Comparison of ENCODE assay signal across 13 cellular contexts in genomic region chr2:227627769-227628168, GRCh38. TPM values are rescaled to one million over a fixed set of nuclear protein-coding genes. Genes with fewer than 3 reads are reported as not detected.
DNase-seq lines count a peak whose midpoint lies in the region; ATAC-seq and TF ChIP-seq lines count a peak whose summit lies in the region.
"Had no signal": no experiment of that assay in that cellular context is flagged by ENCODE, and none has a peak within 500 bp of the region (broad histone marks: within the 10 kb centered on the region; RNA-seq: fewer than 3 reads in every experiment).

No MANE protein-coding gene starts in this region.

- no peaks in the 10 kb centered on the region for H3K4me1 Mint-ChIP-seq in progenitor cell of endocrine pancreas (ENCODE audit: low read depth)

- no peaks in the 10 kb centered on the region for H3K36me3 Mint-ChIP-seq in progenitor cell of endocrine pancreas (ENCODE audit: insufficient read depth)

- ATAC-seq in GM18505 (IDR thresholded peaks at IDR 0.05; ENCODE audit: unreplicated experiment), result peak; percentile 87
- ATAC-seq in GM19351 (IDR thresholded peaks at IDR 0.05; ENCODE audit: unreplicated experiment), result peak; percentile 99
- peak; percentile 90 for ATAC-seq in HG02759 (IDR thresholded peaks at IDR 0.05; ENCODE audit: unreplicated experiment)
- peak; percentile 91 for ATAC-seq in HG03460 (IDR thresholded peaks at IDR 0.05; ENCODE audit: unreplicated experiment)

- no peak for TF ChIP-seq POLR2A in GM18505 (IDR thresholded peaks at IDR 0.05; ENCODE audit: borderline replicate concordance, extremely low read depth, insufficient read depth, insufficient read length)

- DNase-seq in kidney glomerular epithelial cell (lab: John Stamatoyannopoulos, UW) (no peak), NCI-H1694 treated with DMSO at 0.1 percent for 48 hours (lab: John Stamatoyannopoulos, UW) (no peak), progenitor cell of endocrine pancreas (ENCODE audit: low spot score, unreplicated experiment) (no peak), NCI-H1694 (lab: John Stamatoyannopoulos, UW) (no peak)
- DNase-seq: CD4-positive, alpha-beta T cell; central memory CD4-positive, alpha-beta T cell; NCI-H1436 treated with DMSO at 0.1 percent for 48 hours; transverse colon had no signal

- TF ChIP-seq CTCF in progenitor cell of endocrine pancreas (IDR thresholded peaks at IDR 0.05; ENCODE audit: unreplicated experiment), result no peak

- H3K4me3 Mint-ChIP-seq in progenitor cell of endocrine pancreas (ENCODE audit: low read depth), result no peak overlapping the region
- H3K4me3 Mint-ChIP-seq: CD4-positive, alpha-beta T cell had no signal

- no peaks in the 10 kb centered on the region for H3K9me3 Mint-ChIP-seq in progenitor cell of endocrine pancreas (ENCODE audit: low read depth)
- H3K9me3 Mint-ChIP-seq: CD4-positive, alpha-beta T cell had no signal

- no peak overlapping the region for H3K27ac Mint-ChIP-seq in progenitor cell of endocrine pancreas
- H3K27ac Mint-ChIP-seq: CD4-positive, alpha-beta T cell had no signal

- H3K27me3 Mint-ChIP-seq in progenitor cell of endocrine pancreas, result no peaks in the 10 kb centered on the region

RNA-seq across cellular contexts. Expression of gene SCYGR4, which starts 10.5 kb away (rescaled TPM):
- not detected in 2 replicates for total RNA-seq in progenitor cell of endocrine pancreas
- total RNA-seq: CD4-positive, alpha-beta T cell; osteoblast; transverse colon had no signal

RNA-seq across cellular contexts. Expression of gene SCYGR3, which starts 13.1 kb away (rescaled TPM):
- not detected in 2 replicates for total RNA-seq in progenitor cell of endocrine pancreas
- total RNA-seq: CD4-positive, alpha-beta T cell; osteoblast; transverse colon had no signal

RNA-seq across cellular contexts. Expression of gene SCYGR2, which starts 29.1 kb away (rescaled TPM):
- total RNA-seq in progenitor cell of endocrine pancreas, result not detected in 2 replicates
- total RNA-seq: CD4-positive, alpha-beta T cell; osteoblast; transverse colon had no signal

RNA-seq across cellular contexts. Expression of gene SCYGR5, which starts 38.8 kb away (rescaled TPM):
- not detected in 2 replicates for total RNA-seq in progenitor cell of endocrine pancreas
- total RNA-seq: CD4-positive, alpha-beta T cell; osteoblast; transverse colon had no signal
